ENCODE assay signal across 16 cellular contexts in genomic region chr2:105076121-105076520, GRCh38. TPM values are rescaled to one million over a fixed set of nuclear protein-coding genes. Genes with fewer than 3 reads are reported as not detected.
A peak's percentile ranks its signal among the peaks of the same experiment; 100 is the strongest.
DNase-seq lines count a peak whose midpoint lies in the region; ATAC-seq, FAIRE-seq and TF ChIP-seq lines count a peak whose summit lies in the region.
"Had no signal": no experiment of that assay in that cellular context is flagged by ENCODE, and none has a peak within 500 bp of the region (broad histone marks: within the 10 kb centered on the region; RNA-seq: fewer than 3 reads in every experiment).

No MANE protein-coding gene starts in this region.

- 0 out of 2 replicates have a peak overlapping the region, but pooled peaks have one; percentile 43 for H3K27ac Mint-ChIP-seq in GM23338
- H3K27ac Mint-ChIP-seq: CD4-positive, alpha-beta memory T cell; HFFc6 had no signal

- H3K79me2 ChIP-seq in GM23338 (replicated peaks; ENCODE audit: insufficient read depth) = 0 out of 2 replicates have a peak, but pooled peaks cover under 1% of the 10 kb centered on the region
- no peaks in the 10 kb centered on the region for H3K79me2 ChIP-seq in GM12878 (ENCODE audit: control insufficient read depth, insufficient read depth, low read length)

- peaks cover 53% of the 10 kb centered on the region for H3K4me1 Mint-ChIP-seq in GM23338
- H3K4me1 Mint-ChIP-seq: CD4-positive, alpha-beta memory T cell had no signal

- H3K9me2 ChIP-seq in GM23338 (ENCODE audit: insufficient read depth) = no peaks in the 10 kb centered on the region

- TF ChIP-seq CTCF in GM23338 (conservative IDR thresholded peaks at IDR 0.05; ENCODE audit: low read depth in 2 of 2) = no peak
- no peak for TF ChIP-seq CTCF in GM12878 (IDR thresholded peaks at IDR 0.05 in 2 of 3, conservative IDR thresholded peaks at IDR 0.05 in 1 of 3; ENCODE audit: control insufficient read depth in 2 of 3, extremely low read depth in 1 of 3, insufficient read depth in 1 of 3, low read depth in 3 of 3, low read length in 3 of 3)
- TF ChIP-seq CTCF in lower leg skin (IDR thresholded peaks at IDR 0.05) = no peak

- H3K27ac ChIP-seq in GM23338 (ENCODE audit: low read depth) = no peak overlapping the region
- H3K27ac ChIP-seq in GM12878 (ENCODE audit: control insufficient read depth, insufficient read depth) = no peak overlapping the region

- H3K9me3 Mint-ChIP-seq in GM23338 = no peaks in the 10 kb centered on the region
- H3K9me3 Mint-ChIP-seq: CD4-positive, alpha-beta memory T cell; HFFc6 had no signal

- peak; percentile 7 for FAIRE-seq in GM12878 (lab: Jason Lieb, UNC)
- FAIRE-seq: GM19239, H54 had no signal

- no peaks in the 10 kb centered on the region for H3K9me3 ChIP-seq in GM12878 (replicated peaks; ENCODE audit: control insufficient read depth, insufficient read depth, low read length)
- H3K9me3 ChIP-seq: Caco-2, HAP-1 had no signal

- TF ChIP-seq EP300 in GM12878 (IDR thresholded peaks at IDR 0.05; ENCODE audit: borderline replicate concordance in 1 of 2, control insufficient read depth in 1 of 2, low read depth in 2 of 2, low read length in 2 of 2) = no peak

- WGBS in GM12878 (ENCODE audit: insufficient coverage, insufficient replicate concordance, low lambda C conversion rate, missing lambda C conversion rate) = 81% methylated on average over 3 of the region's 3 CpGs
- 94 to 96% methylated on average over 3 of the region's 3 CpGs for WGBS in lower leg skin, 2 donors

- H3K36me3 ChIP-seq in GM23338 (ENCODE audit: insufficient read depth) (no peaks in the 10 kb centered on the region), GM12878 (ENCODE audit: control insufficient read depth in 2 of 2, insufficient read depth in 2 of 2, low read length in 1 of 2) (peaks cover 0 to 3% of the 10 kb centered on the region in 2 experiments; a peak in 1 of 4 replicates)
- H3K36me3 ChIP-seq: HAP-1 had no signal

- no peak overlapping the region for H3K9ac ChIP-seq in GM12878 (ENCODE audit: control insufficient read depth, insufficient read depth, low read length)

- no TSS peak for BruUV-seq in GM12878 (replicated peaks; lab: Mats Ljungman, UMichigan)

- H2AFZ ChIP-seq in GM23338 (no peak overlapping the region), GM12878 (ENCODE audit: control insufficient read depth, low read depth, low read length) (no peak overlapping the region)

- TF ChIP-seq RAD21 in GM12878 (IDR thresholded peaks at IDR 0.05; ENCODE audit: insufficient read depth, low read depth, low read length) = no peak

- H3K36me3 Mint-ChIP-seq in GM23338 (ENCODE audit: low read depth) = peaks cover 4% of the 10 kb centered on the region; the same call in 2 of the 3 replicates

- H3K27me3 Mint-ChIP-seq in GM23338 (ENCODE audit: insufficient read depth, low read depth, poor library complexity) = peaks cover 1% of the 10 kb centered on the region
- H3K27me3 Mint-ChIP-seq: CD4-positive, alpha-beta memory T cell had no signal

- H4K20me1 ChIP-seq in GM23338 (replicated peaks; ENCODE audit: insufficient read depth) (0 out of 2 replicates have a peak, but pooled peaks cover under 1% of the 10 kb centered on the region), GM12878 (ENCODE audit: control insufficient read depth, insufficient read depth) (no peaks in the 10 kb centered on the region)

- H3K4me2 ChIP-seq in GM23338 (no peak overlapping the region), GM12878 (ENCODE audit: control insufficient read depth, insufficient read depth) (no peak overlapping the region)

- intact Hi-C loops in GM12878 (cut with micrococcal nuclease; ENCODE audit: unreplicated experiment) = no loop called here
- intact Hi-C loops in lower leg skin (cut with DNase I; ENCODE audit: low total_unique reads) = no loop called here

- ATAC-seq in GM23338 = no peak
- no peak for ATAC-seq in GM12878

- SMC1A ChIA-PET in GM12878 (lab: Charles Lee; ENCODE audit: uncharacterized antibody, unreplicated experiment) = interaction anchor here (1.1 kb wide), 2 partner anchors 24 to 38 kb away, joined by 3 to 4 read pairs; partner anchors contain the start of gene MRPS9

- RAD21 ChIA-PET in GM12878 (lab: Charles Lee; ENCODE audit: unreplicated experiment) = no interaction called here

- TF ChIP-seq POLR2A in GM12878 (IDR thresholded peaks at IDR 0.05; ENCODE audit: low read depth, low read length) (no peak), lower leg skin (IDR thresholded peaks at IDR 0.05) (no peak)

- no peaks in the 10 kb centered on the region for H3K27me3 ChIP-seq in GM23338 (ENCODE audit: insufficient read depth)
- H3K27me3 ChIP-seq in GM12878 (replicated peaks in 1 of 2; ENCODE audit: control insufficient read depth in 2 of 2, insufficient read depth in 2 of 2, low read length in 1 of 2) = no peaks in the 10 kb centered on the region

- POLR2A ChIA-PET in GM12878 (lab: Charles Lee) = no interaction called here

- in situ Hi-C loops in GM12878 (cut with MboI) = no loop called here

- H3K4me3 ChIP-seq in GM23338 (no peak overlapping the region), GM12878 (no peak overlapping the region), lower leg skin (ENCODE audit: low read depth, poor library complexity, severe bottlenecking) (no peak overlapping the region)
- H3K4me3 ChIP-seq: HAP-1 had no signal

- DNase-seq in GM23338 (ENCODE audit: low spot score) (no peak), GM12878 (ENCODE audit: low read depth, low spot score) (no peak), medulla oblongata (ENCODE audit: extremely low spot score) (peak; percentile 14), NCI-H2196 treated with DMSO at 0.1 percent for 48 hours (lab: John Stamatoyannopoulos, UW; ENCODE audit: unreplicated experiment) (no peak), lower leg skin (ENCODE audit: low spot score in 2 of 2) (no peak)
- no peak for DNase-seq in stimulated activated CD4-positive, alpha-beta T cell treated with anti-CD3 and anti-CD28 coated beads, Interleukin-4, amount 100 ng/mL, for 24 hours
- DNase-seq: C1 segment of cervical spinal cord; Caco-2; CD4-positive, alpha-beta memory T cell; DMS153; DND-41; GOT3; HFFc6 had no signal

- no peaks in the 10 kb centered on the region for H3F3A ChIP-seq in GM23338 (replicated peaks; ENCODE audit: low read depth)

- H3K4me1 ChIP-seq in GM23338 (ENCODE audit: insufficient read depth) (peaks cover 50% of the 10 kb centered on the region), GM12878 (ENCODE audit: control insufficient read depth, insufficient read depth, low read length) (0 out of 2 replicates have a peak, but pooled peaks cover 5% of the 10 kb centered on the region)
- H3K4me1 ChIP-seq: Caco-2 had no signal

- CTCF ChIA-PET in GM12878 (lab: Yijun Ruan, JAX) = no interaction called here

- no peak overlapping the region for H3K4me3 Mint-ChIP-seq in GM23338
- H3K4me3 Mint-ChIP-seq: CD4-positive, alpha-beta memory T cell; HFFc6 had no signal

TF ChIP-seq in GM23338, 12 proteins besides CTCF, POLR2A, EP300 and RAD21 (continues in another document):
- TF ChIP-seq ZNF331 (CRISPR knock-in tag; IDR thresholded peaks at IDR 0.05; ENCODE audit: low read depth) = no peak
- no peak for TF ChIP-seq EZH2 (IDR thresholded peaks at IDR 0.05; ENCODE audit: low read depth, unreplicated experiment)
- TF ChIP-seq ETS1 (IDR thresholded peaks at IDR 0.05) = no peak
- TF ChIP-seq JUNB (IDR thresholded peaks at IDR 0.05; ENCODE audit: unreplicated experiment) = no peak
- TF ChIP-seq ZNF114 (CRISPR knock-in tag; IDR thresholded peaks at IDR 0.05) = no peak

TF ChIP-seq in GM12878, 131 proteins besides CTCF, POLR2A, EP300 and RAD21 (continues in another document):
- TF ChIP-seq PAX8 (IDR thresholded peaks at IDR 0.05) (no peak), FOXM1 (IDR thresholded peaks at IDR 0.05; ENCODE audit: low read depth, low read length) (no peak), MAX (IDR thresholded peaks at IDR 0.05; ENCODE audit: low read depth, low read length) (no peak), KAT2A (conservative IDR thresholded peaks at IDR 0.05; ENCODE audit: control insufficient read depth, low read depth, low read length) (no peak)

RNA-seq across cellular contexts. Expression of gene MRPS9, which starts 38.3 kb away (rescaled TPM):
- 64.7 and 70.9 TPM in 2 replicates for total RNA-seq in GM23338 (2014; rRNA removed; shearing (Covaris generic))
- polyA plus RNA-seq in GM23338 (2016; fragmentation: Nextera tagmentation; extraction: Ambion mirVana) (65.2 and 78.9 TPM in 2 replicates), GM12878 (2011; rRNA removed) (47.1 and 64.8 TPM in 2 replicates), GM12878 (2014; fragmentation: Illumina TruSeq; extraction: Trizol) (59.3 and 70.9 TPM in 2 replicates), GM12878 (2014; fragmentation: Nextera tagmentation; extraction: Ambion mirVana) (100 to 1,000 TPM in 1 of 2 experiments, 10 to 100 TPM in 1; 88.3 to 111 TPM), GM12878 (2014; rRNA removed) (39.1 and 45.3 TPM in 2 replicates), GM12878 (2016; fragmentation: Nextera tagmentation; extraction: Ambion mirVana) (10 to 100 TPM; 65.1 to 70.1 TPM)
- 10.0 and 11.2 TPM in 2 replicates for total RNA-seq in GM12878 (2013; cell fraction: nucleolus; rRNA removed)
- total RNA-seq in GM12878 (2014; rRNA removed) (43.1 and 48.9 TPM in 2 replicates), GM12878 (2014; rRNA removed; fragmentation: Illumina TruSeq; extraction: Trizol) (60.3 and 61.7 TPM in 2 replicates), GM12878 (2021) (39.1 and 39.7 TPM in 2 replicates), lower leg skin (10 to 100 TPM; 16.1 to 20.0 (median 17.3) TPM)
- polyA plus RNA-seq in GM12878 (2011; ENCODE audit: low read depth) = 19.3 TPM
- 33.7 and 37.1 TPM in 2 replicates for polyA plus RNA-seq in GM12878 (2011; cell fraction: cytosol; rRNA removed)
- 36.0 and 43.1 TPM in 2 replicates for polyA plus RNA-seq in GM12878 (2011; cell fraction: nucleus; rRNA removed)
- 25.4 and 31.8 TPM in 2 replicates for polyA plus RNA-seq in GM12878 (2012)
- polyA minus RNA-seq in GM12878 (2011; rRNA and poly(A)+ RNA removed) = 29.8 and 40.7 TPM in 2 replicates
- polyA minus RNA-seq in GM12878 (2011; cell fraction: cytosol; rRNA and poly(A)+ RNA removed) = 11.7 and 13.4 TPM in 2 replicates
- polyA minus RNA-seq in GM12878 (2011; cell fraction: nucleus; rRNA and poly(A)+ RNA removed) = 7.6 and 13.0 TPM in 2 replicates
